ENCODE assay signal across 22 cellular contexts in genomic region chr17:64234961-64235360, GRCh38. TPM values are rescaled to one million over a fixed set of nuclear protein-coding genes. Genes with fewer than 3 reads are reported as not detected.
A peak's percentile ranks its signal among the peaks of the same experiment; 100 is the strongest.
DNase-seq lines count a peak whose midpoint lies in the region; ATAC-seq, FAIRE-seq and TF ChIP-seq lines count a peak whose summit lies in the region.
"Had no signal": no experiment of that assay in that cellular context is flagged by ENCODE, and none has a peak within 500 bp of the region (broad histone marks: within the 10 kb centered on the region; RNA-seq: fewer than 3 reads in every experiment).

No MANE protein-coding gene starts in this region.

- peaks cover 33% of the 10 kb centered on the region for H3K4me1 Mint-ChIP-seq in WTC11

- TF ChIP-seq RAD21 in HepG2 (CRISPR knock-in tag; IDR thresholded peaks at IDR 0.05), result no peak

- H3K27ac ChIP-seq in HepG2 (ENCODE audit: extremely low read length, insufficient read depth, low read length), result no peak overlapping the region
- no peak overlapping the region for H3K27ac ChIP-seq in right lobe of liver
- H3K27ac ChIP-seq: 22Rv1; A549; BLaER1 treated with 17β-estradiol and CSF1 and Interleukin-3, amounts not matched to agents 10 nM and 100 nM; C4-2B had no signal

- no peak overlapping the region for H3K4me3 ChIP-seq in HepG2 (replicated peaks in 1 of 3; ENCODE audit: insufficient read depth in 1 of 3, low read depth in 2 of 3, low read length in 3 of 3)
- no peak overlapping the region for H3K4me3 ChIP-seq in right lobe of liver
- H3K4me3 ChIP-seq: A549; BLaER1 treated with 17β-estradiol and CSF1 and Interleukin-3, amounts not matched to agents 10 nM and 100 nM had no signal

- no peak for FAIRE-seq in HepG2 (lab: Jason Lieb, UNC)
- FAIRE-seq: A549, D721Med, G401.6, GM12891, GM19239 had no signal

- no peaks in the 10 kb centered on the region for H3K9me3 Mint-ChIP-seq in WTC11
- H3K9me3 Mint-ChIP-seq: CD4-positive, alpha-beta T cell; CD8-positive, alpha-beta T cell had no signal

- H3K27me3 ChIP-seq in HepG2 (ENCODE audit: control insufficient read depth in 1 of 2, insufficient read depth in 2 of 2, low read length in 2 of 2) (no peaks in the 10 kb centered on the region), right lobe of liver (no peaks in the 10 kb centered on the region)
- H3K27me3 ChIP-seq: BLaER1 treated with 17β-estradiol and CSF1 and Interleukin-3, amounts not matched to agents 10 nM and 100 nM had no signal

- no TSS peak for BruUV-seq in HepG2 (replicated peaks; lab: Mats Ljungman, UMichigan)

- 93% methylated on average over 6 of the region's 6 CpGs for WGBS in HepG2 (ENCODE audit: low lambda C conversion rate)
- 81% methylated on average over 6 of the region's 6 CpGs for WGBS in right lobe of liver (ENCODE audit: insufficient coverage, low coverage, low lambda C conversion rate, missing lambda C conversion rate)

- H4K20me1 ChIP-seq in HepG2 (ENCODE audit: insufficient read depth, low read length), result no peaks in the 10 kb centered on the region

- in situ Hi-C loops in HepG2 (cut with HindIII; ENCODE audit: extremely low pct_ligation_motif_present, low pct_unique_long_range_greater_than_20kb), result no loop called here

- TF ChIP-seq CTCF in HepG2 (CRISPR knock-in tag; IDR thresholded peaks at IDR 0.05) (peak; percentile 20), right lobe of liver (IDR thresholded peaks at IDR 0.05) (no peak), WTC11 (IDR thresholded peaks at IDR 0.05) (no peak)

- H3K79me2 ChIP-seq in HepG2 (ENCODE audit: insufficient read depth, low read length), result peaks cover 57% of the 10 kb centered on the region

- POLR2A ChIA-PET in HepG2 (lab: Yijun Ruan, JAX), result interaction anchor here (1.4 to 1.5 kb wide), 2 partner anchors 86 to 90 kb away, joined by 3 to 4 read pairs; no protein-coding TSS in a partner anchor
- POLR2A ChIA-PET in WTC11 (lab: Charles Lee), result no interaction called here

- H3K36me3 Mint-ChIP-seq in WTC11, result no peaks in the 10 kb centered on the region

- no peak overlapping the region for H2AFZ ChIP-seq in HepG2 (ENCODE audit: low read length)

- no peak overlapping the region for H3K4me3 Mint-ChIP-seq in WTC11
- H3K4me3 Mint-ChIP-seq: B cell; CD4-positive, alpha-beta T cell; CD8-positive, alpha-beta T cell had no signal

- CTCF ChIA-PET in HepG2 (lab: Yijun Ruan, JAX; ENCODE audit: low intra/inter-chr PET ratio, low total read pairs), result no interaction called here
- CTCF ChIA-PET in WTC11 (lab: Charles Lee), result interaction anchor here (0.6 to 2.3 kb wide), 6 partner anchors 25 to 210 kb away, joined by 3 to 8 read pairs (median 3); no protein-coding TSS in a partner anchor

- TF ChIP-seq POLR2A in HepG2 (IDR thresholded peaks at IDR 0.05; ENCODE audit: insufficient read depth in 1 of 2, low read depth in 2 of 2, low read length in 2 of 2), result no peak
- no peak for TF ChIP-seq POLR2A in right lobe of liver (IDR thresholded peaks at IDR 0.05)

- TF ChIP-seq EP300 in HepG2 (IDR thresholded peaks at IDR 0.05; ENCODE audit: low read depth in 2 of 2, low read length in 2 of 2), result no peak
- no peak for TF ChIP-seq EP300 in HepG2 (CRISPR knock-in tag; IDR thresholded peaks at IDR 0.05; ENCODE audit: borderline replicate concordance)

- H3K9me3 ChIP-seq in HepG2 (ENCODE audit: low read length) (no peaks in the 10 kb centered on the region), right lobe of liver (no peaks in the 10 kb centered on the region)
- H3K9me3 ChIP-seq: A549; BLaER1 treated with 17β-estradiol and CSF1 and Interleukin-3, amounts not matched to agents 10 nM and 100 nM; Caco-2 had no signal

- intact Hi-C loops in HepG2 (cut with micrococcal nuclease; ENCODE audit: unreplicated experiment) (no loop called here), right lobe of liver (cut with DNase I) (no loop called here)

- ATAC-seq in HepG2, result no peak
- ATAC-seq in right lobe of liver, result no peak
- no peak for ATAC-seq in WTC11
- no peak for ATAC-seq in HG02798 (IDR thresholded peaks at IDR 0.05; ENCODE audit: poor library complexity, unreplicated experiment)
- ATAC-seq: A549; CD8-positive, alpha-beta T cell had no signal

- H3K9ac ChIP-seq in HepG2 (ENCODE audit: insufficient read depth, low read depth, low read length), result no peak overlapping the region
- H3K9ac ChIP-seq: BLaER1 treated with 17β-estradiol and CSF1 and Interleukin-3, amounts not matched to agents 10 nM and 100 nM had no signal

- no peak overlapping the region for H3K4me2 ChIP-seq in HepG2 (ENCODE audit: low read depth, low read length)
- H3K4me2 ChIP-seq: A549; BLaER1 treated with 17β-estradiol and CSF1 and Interleukin-3, amounts not matched to agents 10 nM and 100 nM had no signal

- no peaks in the 10 kb centered on the region for H3K27me3 Mint-ChIP-seq in WTC11 (ENCODE audit: low read depth)
- H3K27me3 Mint-ChIP-seq: B cell; CD4-positive, alpha-beta T cell had no signal

- H3K36me3 ChIP-seq in HepG2 (replicated peaks in 1 of 2; ENCODE audit: control insufficient read depth in 1 of 2, insufficient read depth in 2 of 2, low read length in 2 of 2) (peaks cover 3 to 5% of the 10 kb centered on the region in 2 experiments; a peak in 2 of 5 replicates), right lobe of liver (no peaks in the 10 kb centered on the region)

- H3K27ac Mint-ChIP-seq in WTC11, result peak overlapping the region; percentile 25; the same call in 1 of the 2 replicates
- H3K27ac Mint-ChIP-seq: B cell; CD4-positive, alpha-beta T cell; CD8-positive, alpha-beta T cell had no signal

- H3K4me1 ChIP-seq in HepG2 (ENCODE audit: insufficient read depth, low read length) (peaks cover under 1% of the 10 kb centered on the region; the same call in 1 of the 2 replicates), right lobe of liver (no peaks in the 10 kb centered on the region)
- H3K4me1 ChIP-seq: BLaER1 treated with 17β-estradiol and CSF1 and Interleukin-3, amounts not matched to agents 10 nM and 100 nM; Caco-2 had no signal

- DNase-seq in HepG2 (ENCODE audit: low spot score) (no peak), right lobe of liver (no peak), WTC11 (ENCODE audit: low spot score) (no peak), islet precursor cell (peak; percentile 3), NCI-H2171 (lab: John Stamatoyannopoulos, UW) (no peak)
- DNase-seq: AML-193; Caco-2; Calu3; CD4-positive, alpha-beta T cell; CD8-positive, alpha-beta T cell; DMS79 treated with DMSO at 0.1 percent for 48 hours; GF-D8 had no signal

TF ChIP-seq in HepG2, 621 proteins besides CTCF, POLR2A, EP300 and RAD21:
- TF ChIP-seq ZNF34 (CRISPR knock-in tag; IDR thresholded peaks at IDR 0.05; ENCODE audit: borderline replicate concordance) (no peak), MEF2D (CRISPR knock-in tag; IDR thresholded peaks at IDR 0.05) (no peak), ZFYVE20 (CRISPR knock-in tag; IDR thresholded peaks at IDR 0.05; ENCODE audit: borderline replicate concordance, low read depth) (no peak), STAG1 (CRISPR knock-in tag; IDR thresholded peaks at IDR 0.05) (peak; percentile 14; the same call in 1 of the 2 replicates)

TF ChIP-seq in WTC11, 78 proteins besides CTCF, POLR2A, EP300 and RAD21 (continues in another document):
- TF ChIP-seq PRRX2 (CRISPR knock-in tag; IDR thresholded peaks at IDR 0.05), result no peak
- TF ChIP-seq CBFB (CRISPR knock-in tag; IDR thresholded peaks at IDR 0.05; ENCODE audit: low read depth), result no peak
- no peak for TF ChIP-seq ATF3 (CRISPR knock-in tag; conservative IDR thresholded peaks at IDR 0.05)
- no peak for TF ChIP-seq NFYB (CRISPR knock-in tag; conservative IDR thresholded peaks at IDR 0.05; ENCODE audit: low read depth)
- TF ChIP-seq, protein P1, sequence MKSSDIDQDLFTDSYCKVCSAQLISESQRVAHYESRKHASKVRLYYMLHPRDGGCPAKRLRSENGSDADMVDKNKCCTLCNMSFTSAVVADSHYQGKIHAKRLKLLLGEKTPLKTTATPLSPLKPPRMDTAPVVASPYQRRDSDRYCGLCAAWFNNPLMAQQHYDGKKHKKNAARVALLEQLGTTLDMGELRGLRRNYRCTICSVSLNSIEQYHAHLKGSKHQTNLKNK (CRISPR knock-in tag; IDR thresholded peaks at IDR 0.05), result no peak

RNA-seq across cellular contexts. Expression of gene TEX2, which starts 28.1 kb away (rescaled TPM):
- total RNA-seq in HepG2 (2016; rRNA removed; fragmentation: Illumina TruSeq; extraction: Trizol), result 33.6 and 37.7 TPM in 2 replicates
- total RNA-seq in HepG2 (2016; cell fraction: cytosol; rRNA removed; fragmentation: Illumina TruSeq; extraction: Trizol; ENCODE audit: low read depth), result 39.3 and 46.4 TPM in 2 replicates
- 34.0 and 36.8 TPM in 2 replicates for total RNA-seq in HepG2 (2016; cell fraction: insoluble cytoplasmic fraction; rRNA removed; fragmentation: Illumina TruSeq; extraction: Trizol)
- 31.0 and 33.3 TPM in 2 replicates for total RNA-seq in HepG2 (2016; cell fraction: membrane; rRNA removed; fragmentation: Illumina TruSeq; extraction: Trizol)
- total RNA-seq in HepG2 (2016; cell fraction: nucleus; rRNA removed; fragmentation: Illumina TruSeq; extraction: Trizol), result 34.2 and 45.0 TPM in 2 replicates
- polyA plus RNA-seq in HepG2 (2011; rRNA removed), result 20.5 and 21.4 TPM in 2 replicates
- polyA plus RNA-seq in HepG2 (2011; cell fraction: cytosol; rRNA removed), result 16.3 and 20.0 TPM in 2 replicates
- 17.9 and 18.8 TPM in 2 replicates for polyA plus RNA-seq in HepG2 (2011; cell fraction: nucleus; rRNA removed)
- polyA plus RNA-seq in HepG2 (2012), result 19.2 and 20.2 TPM in 2 replicates
- 3.9 and 4.4 TPM in 2 replicates for polyA plus RNA-seq in HepG2 (2016; cell fraction: cytosol; fragmentation: Illumina TruSeq; extraction: Trizol; ENCODE audit: low read depth)
- 23.0 and 24.7 TPM in 2 replicates for polyA plus RNA-seq in HepG2 (2016; cell fraction: insoluble cytoplasmic fraction; fragmentation: Illumina TruSeq; extraction: Trizol; ENCODE audit: low read depth)
- 10.7 and 11.7 TPM in 2 replicates for polyA plus RNA-seq in HepG2 (2016; cell fraction: membrane; fragmentation: Illumina TruSeq; extraction: Trizol; ENCODE audit: low read depth)
- polyA plus RNA-seq in HepG2 (2016; cell fraction: nucleus; fragmentation: Illumina TruSeq; extraction: Trizol; ENCODE audit: insufficient read depth, low read depth), result 36.0 and 41.1 TPM in 2 replicates
- 27.3 and 38.7 TPM in 2 replicates for polyA minus RNA-seq in HepG2 (2011; rRNA and poly(A)+ RNA removed; ENCODE audit: low replicate concordance)
- 16.9 and 17.5 TPM in 2 replicates for polyA minus RNA-seq in HepG2 (2011; cell fraction: cytosol; rRNA and poly(A)+ RNA removed)
- polyA minus RNA-seq in HepG2 (2011; cell fraction: nucleus; rRNA and poly(A)+ RNA removed), result 29.2 and 37.3 TPM in 2 replicates
- 10 to 100 TPM; 29.1 to 46.6 (median 33.7) TPM for total RNA-seq in right lobe of liver
- 10.8 to 13.3 TPM (median 12.2 TPM) in 3 replicates for total RNA-seq in WTC11 (2021)

Comparison
In these comparisons a context has a peak if more than half of its experiments do, and no peak if none do; other contexts are left out.
1. Of the 50 proteins assayed by ChIP-seq in both HepG2 and WTC11: peak only in HepG2: CTCF; only in WTC11: none; in both: none; in neither: 49.